Comparison of ENCODE assay signal across 9 cellular contexts in the genomic region with DNA sequence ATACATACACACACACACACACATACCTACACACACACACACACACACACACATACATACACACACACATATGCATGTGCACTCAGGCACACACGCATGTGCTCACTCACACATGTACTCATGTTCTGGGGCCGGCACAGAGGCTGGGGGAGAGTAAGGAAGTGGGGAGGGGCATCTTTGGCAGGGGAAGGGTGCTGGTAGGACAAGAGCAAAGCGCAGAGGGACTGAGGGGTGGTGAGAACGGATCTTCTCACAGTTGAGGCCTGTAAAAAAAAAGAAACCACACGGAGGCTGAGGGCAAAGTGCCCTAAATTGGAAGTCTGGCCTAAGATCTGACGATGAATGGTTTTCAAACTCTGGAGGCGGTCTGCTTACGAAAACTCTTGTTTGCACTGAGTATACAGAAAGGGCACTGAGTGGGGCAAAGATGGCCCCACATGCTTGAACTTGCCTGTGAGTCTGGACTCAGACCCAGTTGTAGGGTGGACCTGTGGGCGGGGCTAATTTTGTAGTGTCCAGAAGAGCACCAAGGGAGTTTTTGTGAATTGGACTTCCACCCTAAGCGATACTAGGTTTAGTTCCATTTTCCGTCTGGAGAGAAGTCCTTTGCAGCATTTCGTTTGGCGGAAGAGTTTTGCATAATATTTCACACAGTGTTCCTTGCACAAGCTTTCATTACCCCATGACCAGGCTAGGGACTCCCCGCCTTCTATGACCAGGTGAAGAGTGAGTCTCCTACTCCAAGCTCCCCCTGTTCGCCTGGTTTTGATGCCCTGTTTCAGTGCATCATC.
DNase-seq lines count a peak whose midpoint lies in the region; ATAC-seq and TF ChIP-seq lines count a peak whose summit lies in the region.
"Had no signal": no experiment of that assay in that cellular context is flagged by ENCODE, and none has a peak within 500 bp of the region (broad histone marks: within the 10 kb centered on the region; RNA-seq: fewer than 3 reads in every experiment).

No MANE protein-coding gene starts in this region.

- H3K4me1 Mint-ChIP-seq in naive B cell: peaks cover 72 to 99% (median 87%) of the 10 kb centered on the region in 3 donors

- DNase-seq in HCT116 (ENCODE audit: low read depth, low spot score) (no peak), naive B cell (peak; percentile 44), occipital lobe (lab: John Stamatoyannopoulos, UW) (no peak), hepatic stellate cell (ENCODE audit: low spot score) (no peak), posterior vena cava (ENCODE audit: low spot score) (no peak), KG1 (lab: John Stamatoyannopoulos, UW) (no peak)
- DNase-seq: activated naive CD4-positive, alpha-beta T cell treated with anti-CD3 and anti-CD28 coated beads, Interleukin-2, amount 50 U/mL, for 16 hours had no signal

- H3K27ac ChIP-seq in HCT116 (ENCODE audit: low read depth, low read length): no peak overlapping the region
- H3K27ac ChIP-seq in OCI-LY3 (ENCODE audit: low read length): no peak overlapping the region

- H2AFZ ChIP-seq in HCT116 (ENCODE audit: low read depth, low read length, poor library complexity, severe bottlenecking) (no peak overlapping the region), OCI-LY3 (ENCODE audit: low read depth, low read length) (no peak overlapping the region)

- H3K4me1 ChIP-seq in HCT116 (ENCODE audit: control insufficient read depth in 1 of 2, insufficient read depth in 2 of 2, low read length in 2 of 2) (peaks cover 0 to 7% of the 10 kb centered on the region in 2 experiments; a peak in 1 of 4 replicates), OCI-LY3 (ENCODE audit: low read length) (peaks cover 11% of the 10 kb centered on the region)

- no peaks in the 10 kb centered on the region for H3K79me2 ChIP-seq in HCT116 (ENCODE audit: insufficient read depth, low read length)
- no peaks in the 10 kb centered on the region for H3K79me2 ChIP-seq in OCI-LY3 (ENCODE audit: low read length)

- no peak overlapping the region for H3K9ac ChIP-seq in HCT116 (ENCODE audit: low read length)
- no peak overlapping the region for H3K9ac ChIP-seq in OCI-LY3 (ENCODE audit: low read length)

- TF ChIP-seq POLR2A in HCT116 (IDR thresholded peaks at IDR 0.05; ENCODE audit: borderline replicate concordance, extremely low read depth, insufficient read depth, insufficient read length): no peak

- no peaks in the 10 kb centered on the region for H3K9me3 ChIP-seq in HCT116 (ENCODE audit: control insufficient read depth in 1 of 2, insufficient read depth in 1 of 2, low read depth in 1 of 2, low read length in 2 of 2)
- H3K9me3 ChIP-seq in OCI-LY3 (ENCODE audit: insufficient read depth, low read length): no peaks in the 10 kb centered on the region

- H3K36me3 ChIP-seq in HCT116 (ENCODE audit: control insufficient read depth in 1 of 2, insufficient read depth in 2 of 2, low read length in 2 of 2) (no peaks in the 10 kb centered on the region), OCI-LY3 (replicated peaks; ENCODE audit: low read depth, low read length) (no peaks in the 10 kb centered on the region)

- H3K27ac Mint-ChIP-seq in naive B cell: peak overlapping the region; percentile 79 to 97 (median 92)

- peaks cover 4 to 7% of the 10 kb centered on the region in 2 donors for H3K36me3 Mint-ChIP-seq in naive B cell

- peak overlapping the region; percentile 6 to 85 (median 72) for H3K4me3 Mint-ChIP-seq in naive B cell

- H4K20me1 ChIP-seq in HCT116 (ENCODE audit: insufficient read depth) (no peaks in the 10 kb centered on the region), OCI-LY3 (ENCODE audit: insufficient read depth, low read length) (no peaks in the 10 kb centered on the region)

- H3K27me3 Mint-ChIP-seq in naive B cell: no peaks in the 10 kb centered on the region

- ATAC-seq in GM18511 (IDR thresholded peaks at IDR 0.05; ENCODE audit: unreplicated experiment) (peak; percentile 81), HCT116 (peak; percentile 54), naive B cell (ENCODE audit: low read depth in 2 of 2) (peak; percentile 86 to 90)

- POLR2A ChIA-PET in HCT116 (lab: Charles Lee): no interaction called here

- BruUV-seq in HCT116 (replicated peaks; lab: Mats Ljungman, UMichigan): no TSS peak

- CTCF ChIA-PET in HCT116 (lab: Charles Lee): interaction anchor here (1.0 to 1.7 kb wide), 3 partner anchors 12 to 162 kb away, joined by 3 to 8 read pairs (median 4); no protein-coding TSS in a partner anchor

- RAD21 ChIA-PET in HCT116 (lab: Charles Lee; ENCODE audit: low non-redundant PET in 1 of 2, low total read pairs in 2 of 2, uncharacterized antibody in 2 of 2, unreplicated experiment in 2 of 2): no interaction called here

- no peaks in the 10 kb centered on the region for H3K9me2 ChIP-seq in HCT116 (ENCODE audit: insufficient read depth)

- intact Hi-C loops in HCT116 (cut with micrococcal nuclease): loop anchor here (5.0 kb wide), 1 partner anchor 79 kb away; a partner anchor contains a TSS
- intact Hi-C loops in posterior vena cava (cut with DNase I): no loop called here

- H3K4me3 ChIP-seq in HCT116 (replicated peaks in 1 of 2; ENCODE audit: low read depth in 1 of 2, low read length in 2 of 2) (no peak overlapping the region), OCI-LY3 (ENCODE audit: low read length) (peak overlapping the region; percentile 35; the same call in 1 of the 2 replicates)

- TF ChIP-seq RAD21 in HCT116 (IDR thresholded peaks at IDR 0.05; ENCODE audit: low read depth): no peak

- H3K27me3 ChIP-seq in HCT116 (ENCODE audit: insufficient read depth, low read length) (no peaks in the 10 kb centered on the region), OCI-LY3 (ENCODE audit: low read depth, low read length) (peaks cover 56% of the 10 kb centered on the region)

- H3K9me3 Mint-ChIP-seq in naive B cell: no peaks in the 10 kb centered on the region

- no peak for TF ChIP-seq CTCF in HCT116 (IDR thresholded peaks at IDR 0.05 in 2 of 3, conservative IDR thresholded peaks at IDR 0.05 in 1 of 3; ENCODE audit: borderline replicate concordance in 1 of 3, insufficient read depth in 1 of 3, low read depth in 2 of 3, low read length in 2 of 3)
- no peak for TF ChIP-seq CTCF in OCI-LY3 (IDR thresholded peaks at IDR 0.05; ENCODE audit: low read depth, low read length)

- H3K4me2 ChIP-seq in HCT116 (ENCODE audit: low read length) (no peak overlapping the region), OCI-LY3 (ENCODE audit: low read length) (peak overlapping the region; percentile 50)

TF ChIP-seq in HCT116, 20 proteins besides CTCF, POLR2A, EP300 and RAD21:
- no peak for TF ChIP-seq JUND (IDR thresholded peaks at IDR 0.05)
TF ChIP-seq in HCT116: peak in this region for 0.
